Comparison of ENCODE assay signal across 7 cellular contexts in the genomic region with DNA sequence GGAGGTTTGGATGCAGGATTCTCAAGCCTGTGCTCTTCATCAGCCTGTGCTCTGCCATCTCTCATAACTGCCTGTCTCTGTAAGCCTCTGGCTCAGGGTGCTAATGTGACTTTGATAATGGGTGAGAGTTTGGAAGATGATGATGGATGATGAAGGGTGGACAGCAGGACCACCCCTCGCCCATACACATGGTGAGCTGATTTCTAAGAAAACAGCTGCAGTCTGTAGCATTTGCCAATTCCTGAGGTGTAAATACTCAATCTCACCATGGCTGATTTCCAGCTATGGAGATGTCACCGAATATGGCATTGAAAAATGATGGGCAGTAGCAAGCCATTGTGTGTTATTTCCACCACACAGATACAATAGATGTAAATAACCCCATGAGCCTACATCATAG.
"Had no signal": no experiment of that assay in that cellular context is flagged by ENCODE, and none has a peak within 500 bp of the region (broad histone marks: within the 10 kb centered on the region; RNA-seq: fewer than 3 reads in every experiment).

No MANE protein-coding gene starts in this region.

- H3K4me1 Mint-ChIP-seq: IgD-negative memory B cell had no signal

- DNase-seq: IMR-90, KG1 had no signal

- H3K9me3 Mint-ChIP-seq: IgD-negative memory B cell had no signal

- H3K27ac Mint-ChIP-seq: IgD-negative memory B cell had no signal

- H3K4me3 Mint-ChIP-seq: IgD-negative memory B cell had no signal

- ATAC-seq: HepG2, K562 had no signal

- FAIRE-seq: HepG2, K562 had no signal

- H3K4me3 ChIP-seq: K562 had no signal

- H3K27ac ChIP-seq: HL-60, KMS-11 had no signal
